ENCODE assay signal across 20 cellular contexts in the genomic region with DNA sequence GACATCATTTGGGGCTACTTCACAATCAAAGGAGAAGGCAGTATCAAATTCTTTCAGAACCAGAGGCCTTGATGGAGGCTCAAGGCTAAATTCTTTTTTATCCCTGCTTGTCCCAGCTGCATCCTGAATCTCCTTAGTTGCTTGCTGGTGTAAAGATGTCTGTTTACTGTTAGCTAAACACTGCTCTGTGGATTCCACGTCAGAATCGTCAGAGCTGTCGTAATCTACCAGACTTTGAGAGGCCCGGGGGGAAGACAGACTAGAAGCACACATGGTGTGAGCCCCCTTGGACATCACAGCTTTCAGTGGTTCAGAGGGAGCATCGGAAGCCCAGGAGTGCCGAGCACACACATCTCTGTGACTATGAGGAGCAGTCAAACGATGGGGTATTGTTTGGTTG. TPM values are rescaled to one million over a fixed set of nuclear protein-coding genes. Genes with fewer than 3 reads are reported as not detected.
"Had no signal": no experiment of that assay in that cellular context is flagged by ENCODE, and none has a peak within 500 bp of the region (broad histone marks: within the 10 kb centered on the region; RNA-seq: fewer than 3 reads in every experiment).

No MANE protein-coding gene starts in this region.

- H3K27ac ChIP-seq: breast epithelium, esophagus squamous epithelium, foreskin keratinocyte, heart left ventricle, psoas muscle, right lobe of liver had no signal

- H3K4me3 ChIP-seq: breast epithelium, esophagus squamous epithelium, heart left ventricle, psoas muscle, right lobe of liver had no signal

- H3K27ac Mint-ChIP-seq: nephron; stimulated activated naive B cell treated with anti-CD40 and anti-IgM and Interleukin-4, amounts not matched to agents 10 μg/mL and 1 μg/mL and 100 μg/mL, for 72 hours; type B pancreatic cell had no signal

- H3K9me3 ChIP-seq: breast epithelium, esophagus squamous epithelium, heart left ventricle, psoas muscle, right lobe of liver had no signal

- H3K27me3 ChIP-seq: breast epithelium, esophagus squamous epithelium, foreskin keratinocyte, heart left ventricle, right lobe of liver had no signal

- ATAC-seq: foreskin keratinocyte; heart left ventricle; left lobe of liver; psoas muscle; right lobe of liver; stimulated activated naive B cell treated with anti-CD40 and anti-IgM and Interleukin-4, amounts not matched to agents 10 μg/mL and 1 μg/mL and 100 μg/mL, for 72 hours had no signal

- H3K36me3 ChIP-seq: breast epithelium had no signal

- DNase-seq: activated CD4-positive, alpha-beta T cell treated with anti-CD3 and anti-CD28 coated beads for 1 hour; activated CD8-positive, alpha-beta memory T cell treated with anti-CD3 and anti-CD28 coated beads for 24 hours; activated gamma-delta T cell treated with Interleukin-2 at 50 U/mL for 16 hours; anterior cingulate cortex; esophagus squamous epithelium; foreskin keratinocyte; heart left ventricle; islet precursor cell; mammary epithelial cell; psoas muscle; right lobe of liver; stimulated activated CD4-positive, alpha-beta T cell treated with anti-CD3 and anti-CD28 coated beads, Interleukin-2, amount 100 ng/mL, for 24 hours; stimulated activated naive B cell treated with anti-CD40 and anti-IgM and Interleukin-4, amounts not matched to agents 10 μg/mL and 1 μg/mL and 100 μg/mL, for 72 hours had no signal

- H3K9me3 Mint-ChIP-seq: nephron; stimulated activated naive B cell treated with anti-CD40 and anti-IgM and Interleukin-4, amounts not matched to agents 10 μg/mL and 1 μg/mL and 100 μg/mL, for 72 hours; T-helper 2 cell treated with Interferon-gamma antibody and Interleukin-4, amounts not matched to agents 5 μg/mL and 100 μg/mL, for 36 hours; type B pancreatic cell had no signal

- H3K4me1 ChIP-seq: breast epithelium, foreskin keratinocyte, heart left ventricle, right lobe of liver had no signal

- H3K4me1 Mint-ChIP-seq: nephron; stimulated activated naive B cell treated with anti-CD40 and anti-IgM and Interleukin-4, amounts not matched to agents 10 μg/mL and 1 μg/mL and 100 μg/mL, for 72 hours had no signal

- H3K4me3 Mint-ChIP-seq: nephron; stimulated activated naive B cell treated with anti-CD40 and anti-IgM and Interleukin-4, amounts not matched to agents 10 μg/mL and 1 μg/mL and 100 μg/mL, for 72 hours; T-helper 2 cell treated with Interferon-gamma antibody and Interleukin-4, amounts not matched to agents 5 μg/mL and 100 μg/mL, for 36 hours; type B pancreatic cell had no signal

- H3K27me3 Mint-ChIP-seq: stimulated activated naive B cell treated with anti-CD40 and anti-IgM and Interleukin-4, amounts not matched to agents 10 μg/mL and 1 μg/mL and 100 μg/mL, for 72 hours; type B pancreatic cell had no signal

RNA-seq across cellular contexts. Expression of gene CERS3, which starts 40.7 kb away (rescaled TPM):
- total RNA-seq: heart left ventricle, left lobe of liver, mucosa of gallbladder, osteoblast, right lobe of liver had no signal
- polyA plus RNA-seq: heart left ventricle had no signal
